ENCODE assay signal across 15 cellular contexts in genomic region chr2:109494842-109495241, GRCh38.
DNase-seq lines count a peak whose midpoint lies in the region; ATAC-seq and TF ChIP-seq lines count a peak whose summit lies in the region.
"Had no signal": no experiment of that assay in that cellular context is flagged by ENCODE, and none has a peak within 500 bp of the region (broad histone marks: within the 10 kb centered on the region; RNA-seq: fewer than 3 reads in every experiment).

No MANE protein-coding gene starts in this region.

- no peaks in the 10 kb centered on the region for H3K9me3 Mint-ChIP-seq in chondrocyte (ENCODE audit: low read depth)
- H3K9me3 Mint-ChIP-seq in natural killer cell treated with Interleukin-12 subunit alpha and Interleukin-12 subunit beta and Interleukin-15 and Interleukin-18, amount 100 ng/mL, for 72 hours = no peaks in the 10 kb centered on the region
- H3K9me3 Mint-ChIP-seq: CD8-positive, alpha-beta memory T cell; HFFc6 had no signal

- H3K36me3 Mint-ChIP-seq in chondrocyte (ENCODE audit: low read depth) = peaks cover 21% of the 10 kb centered on the region
- H3K36me3 Mint-ChIP-seq in natural killer cell treated with Interleukin-12 subunit alpha and Interleukin-12 subunit beta and Interleukin-15 and Interleukin-18, amount 100 ng/mL, for 72 hours = no peaks in the 10 kb centered on the region
- H3K36me3 Mint-ChIP-seq: CD8-positive, alpha-beta memory T cell had no signal

- H3K4me1 ChIP-seq in thyroid gland = peaks cover 28 to 34% of the 10 kb centered on the region in 2 donors

- intact Hi-C loops in thyroid gland (cut with DNase I) = no loop called here

- H3K36me3 ChIP-seq in thyroid gland = no peaks in the 10 kb centered on the region

- DNase-seq in DMS 273 (lab: John Stamatoyannopoulos, UW; ENCODE audit: unreplicated experiment) = peak; percentile 29
- DNase-seq in DMS 273 treated with DMSO at 0.1 percent for 48 hours (lab: John Stamatoyannopoulos, UW) = no peak
- DNase-seq in chondrocyte (ENCODE audit: low spot score) = no peak
- peak; percentile 87 for DNase-seq in myocyte (ENCODE audit: low read depth)
- peak; percentile 54 to 55 for DNase-seq in thyroid gland
- no peak for DNase-seq in middle frontal gyrus (ENCODE audit: extremely low spot score, low spot score)
- DNase-seq in natural killer cell treated with Interleukin-12 subunit alpha and Interleukin-12 subunit beta and Interleukin-15 and Interleukin-18, amount 100 ng/mL, for 72 hours (ENCODE audit: low spot score) = no peak
- DNase-seq in activated CD4-positive, alpha-beta T cell treated with anti-CD3 and anti-CD28 coated beads, Interleukin-2, amount 50 U/mL, for 1 hour = no peak
- DNase-seq: CD8-positive, alpha-beta memory T cell; HFFc6; KBM-7; NCI-H1105; NCI-H69; PC-9 had no signal

- peak overlapping the region; percentile 71 for H3K27ac Mint-ChIP-seq in chondrocyte (ENCODE audit: unreplicated experiment)
- H3K27ac Mint-ChIP-seq in natural killer cell treated with Interleukin-12 subunit alpha and Interleukin-12 subunit beta and Interleukin-15 and Interleukin-18, amount 100 ng/mL, for 72 hours = no peak overlapping the region
- H3K27ac Mint-ChIP-seq: CD8-positive, alpha-beta memory T cell; HFFc6 had no signal

- H3K27me3 Mint-ChIP-seq in chondrocyte (ENCODE audit: low read depth) = no peaks in the 10 kb centered on the region
- H3K27me3 Mint-ChIP-seq in natural killer cell treated with Interleukin-12 subunit alpha and Interleukin-12 subunit beta and Interleukin-15 and Interleukin-18, amount 100 ng/mL, for 72 hours = no peaks in the 10 kb centered on the region

- WGBS in thyroid gland, 2 donors = 51 to 53% methylated on average over 8 of the region's 9 CpGs

- no peaks in the 10 kb centered on the region for H3K27me3 ChIP-seq in thyroid gland

- no peak overlapping the region for H3K4me3 ChIP-seq in thyroid gland (replicated peaks in 1 of 3)
- H3K4me3 ChIP-seq: PC-9 had no signal

- H3K27ac ChIP-seq in thyroid gland = peak overlapping the region; percentile 32 to 79 (median 73)
- H3K27ac ChIP-seq: 22Rv1, PC-9 had no signal

- no peak for ATAC-seq in natural killer cell treated with Interleukin-12 subunit alpha and Interleukin-12 subunit beta and Interleukin-15 and Interleukin-18, amount 100 ng/mL, for 72 hours

- no peak for TF ChIP-seq POLR2A in thyroid gland (IDR thresholded peaks at IDR 0.05)

- no peaks in the 10 kb centered on the region for H3K9me3 ChIP-seq in thyroid gland

- no peak overlapping the region for H3K4me3 Mint-ChIP-seq in chondrocyte (ENCODE audit: unreplicated experiment)
- H3K4me3 Mint-ChIP-seq in natural killer cell treated with Interleukin-12 subunit alpha and Interleukin-12 subunit beta and Interleukin-15 and Interleukin-18, amount 100 ng/mL, for 72 hours = no peak overlapping the region
- H3K4me3 Mint-ChIP-seq: CD8-positive, alpha-beta memory T cell; HFFc6 had no signal

- H3K4me1 Mint-ChIP-seq in chondrocyte (ENCODE audit: low read depth) = peaks cover 50% of the 10 kb centered on the region
- H3K4me1 Mint-ChIP-seq in natural killer cell treated with Interleukin-12 subunit alpha and Interleukin-12 subunit beta and Interleukin-15 and Interleukin-18, amount 100 ng/mL, for 72 hours (ENCODE audit: low read depth in 2 of 2) = no peaks in the 10 kb centered on the region
- H3K4me1 Mint-ChIP-seq: CD8-positive, alpha-beta memory T cell had no signal

- TF ChIP-seq CTCF in chondrocyte (IDR thresholded peaks at IDR 0.05) (no peak), thyroid gland (IDR thresholded peaks at IDR 0.05) (no peak)

Comparison
In these comparisons a context has a peak if more than half of its experiments do, and no peak if none do; other contexts are left out.
1. DNase-seq: peak in DMS 273 (single experiment), myocyte (single experiment) and thyroid gland (2 of 2); none in DMS 273 treated with DMSO at 0.1 percent for 48 hours (single experiment), chondrocyte (single experiment), middle frontal gyrus (single experiment), natural killer cell treated with Interleukin-12 subunit alpha and Interleukin-12 subunit beta and Interleukin-15 and Interleukin-18, amount 100 ng/mL, for 72 hours (single experiment) and activated CD4-positive, alpha-beta T cell treated with anti-CD3 and anti-CD28 coated beads, Interleukin-2, amount 50 U/mL, for 1 hour (single experiment).